In the genomic region with DNA sequence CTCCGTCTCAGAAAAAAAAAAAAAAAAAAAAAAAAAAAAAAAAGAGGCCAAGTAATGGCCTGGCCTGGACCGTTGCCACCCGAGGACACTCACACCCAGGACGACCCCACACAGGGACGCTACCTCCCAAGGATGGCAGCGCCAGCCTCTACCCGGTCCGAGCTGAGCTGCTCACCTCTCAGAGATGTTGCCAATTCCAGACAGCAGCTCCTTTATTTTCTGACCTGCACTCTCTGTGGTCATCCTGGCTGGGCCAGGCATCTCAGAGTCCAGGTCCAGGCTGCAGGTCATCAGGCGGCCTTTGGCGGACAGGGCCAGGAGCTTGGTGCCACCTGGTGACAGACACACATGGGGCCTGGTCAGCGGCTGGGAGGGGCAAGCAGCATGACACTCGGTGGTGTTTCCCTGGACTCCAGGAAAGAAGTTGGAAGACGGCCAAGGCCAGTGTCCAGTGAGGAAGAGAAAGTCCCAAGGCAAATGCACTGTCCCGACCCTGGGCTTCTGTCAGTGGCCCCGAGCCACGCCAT, we compare ENCODE assay signal across 1 cellular context.
TF ChIP-seq lines count a peak whose summit lies in the region.

No MANE protein-coding gene starts in this region.

TF ChIP-seq in HepG2, 621 proteins besides CTCF, POLR2A, EP300 and RAD21:
- TF ChIP-seq NBN (conservative IDR thresholded peaks at IDR 0.05) (no peak), ZNF430 (CRISPR knock-in tag; IDR thresholded peaks at IDR 0.05) (no peak), TGIF2 (CRISPR knock-in tag; IDR thresholded peaks at IDR 0.05) (peak; percentile 44; the same call in 1 of the 2 replicates), ZBTB8A (CRISPR knock-in tag; IDR thresholded peaks at IDR 0.05; ENCODE audit: borderline replicate concordance, low read depth) (no peak), HDAC6 (IDR thresholded peaks at IDR 0.05; ENCODE audit: low read depth, low read length) (no peak), MAFK (conservative IDR thresholded peaks at IDR 0.05 in 1 of 2, IDR thresholded peaks at IDR 0.05 in 1 of 2; ENCODE audit: low read length in 2 of 2) (no peak), ZNF350 (CRISPR knock-in tag; IDR thresholded peaks at IDR 0.05; ENCODE audit: borderline replicate concordance, low read depth) (0 out of 2 replicates have a peak, but pooled peaks have one; percentile 22), MLLT10 (CRISPR knock-in tag; IDR thresholded peaks at IDR 0.05) (no peak), ARNTL (CRISPR knock-in tag; IDR thresholded peaks at IDR 0.05) (no peak), ZFX (CRISPR knock-in tag; IDR thresholded peaks at IDR 0.05; ENCODE audit: low read depth) (0 out of 2 replicates have a peak, but pooled peaks have one; percentile 30), DR1 (CRISPR knock-in tag; IDR thresholded peaks at IDR 0.05) (no peak), ZNF296 (CRISPR knock-in tag; conservative IDR thresholded peaks at IDR 0.05) (0 out of 2 replicates have a peak, but pooled peaks have one; percentile 79), RARA (CRISPR knock-in tag; IDR thresholded peaks at IDR 0.05) (no peak), CHD4 (IDR thresholded peaks at IDR 0.05; ENCODE audit: borderline replicate concordance, low read length) (no peak), SAP130 (CRISPR knock-in tag; IDR thresholded peaks at IDR 0.05; ENCODE audit: low read depth) (peak; percentile 49; the same call in 1 of the 2 replicates), GATAD1 (CRISPR knock-in tag; IDR thresholded peaks at IDR 0.05) (no peak), HNRNPL (IDR thresholded peaks at IDR 0.05; ENCODE audit: low read depth, low read length) (peak; percentile 88), ZBTB38 (CRISPR knock-in tag; IDR thresholded peaks at IDR 0.05) (peak; percentile 84; the same call in 1 of the 2 replicates), RBM22 (optimal IDR thresholded peaks at IDR 0.05; ENCODE audit: low read length) (no peak), EED (CRISPR knock-in tag; IDR thresholded peaks at IDR 0.05) (0 out of 2 replicates have a peak, but pooled peaks have one; percentile 28), ZNF510 (CRISPR knock-in tag; IDR thresholded peaks at IDR 0.05; ENCODE audit: low read depth) (no peak), ZNF557 (CRISPR knock-in tag; IDR thresholded peaks at IDR 0.05) (no peak), HNF4A (CRISPR knock-in tag; IDR thresholded peaks at IDR 0.05) (peak; percentile 36; the same call in 1 of the 2 replicates), MYC (CRISPR knock-in tag; IDR thresholded peaks at IDR 0.05; ENCODE audit: borderline replicate concordance) (0 out of 2 replicates have a peak, but pooled peaks have one; percentile 17), MXI1 (IDR thresholded peaks at IDR 0.05; ENCODE audit: borderline replicate concordance, low read depth, low read length) (peak; percentile 64; the same call in 1 of the 3 replicates), STAG1 (CRISPR knock-in tag; IDR thresholded peaks at IDR 0.05) (peak; percentile 25), HMG20A (CRISPR knock-in tag; IDR thresholded peaks at IDR 0.05; ENCODE audit: borderline replicate concordance) (no peak), ATM (IDR thresholded peaks at IDR 0.05; ENCODE audit: borderline replicate concordance) (no peak), MAX (IDR thresholded peaks at IDR 0.05) (0 out of 2 replicates have a peak, but pooled peaks have one; percentile 22), CREB1 (IDR thresholded peaks at IDR 0.05) (no peak), CREB1 (CRISPR knock-in tag; IDR thresholded peaks at IDR 0.05) (no peak), ZNF326 (CRISPR knock-in tag; IDR thresholded peaks at IDR 0.05; ENCODE audit: borderline replicate concordance) (no peak), ZNF749 (CRISPR knock-in tag; IDR thresholded peaks at IDR 0.05; ENCODE audit: borderline replicate concordance) (no peak)
- TF ChIP-seq, protein P1, sequence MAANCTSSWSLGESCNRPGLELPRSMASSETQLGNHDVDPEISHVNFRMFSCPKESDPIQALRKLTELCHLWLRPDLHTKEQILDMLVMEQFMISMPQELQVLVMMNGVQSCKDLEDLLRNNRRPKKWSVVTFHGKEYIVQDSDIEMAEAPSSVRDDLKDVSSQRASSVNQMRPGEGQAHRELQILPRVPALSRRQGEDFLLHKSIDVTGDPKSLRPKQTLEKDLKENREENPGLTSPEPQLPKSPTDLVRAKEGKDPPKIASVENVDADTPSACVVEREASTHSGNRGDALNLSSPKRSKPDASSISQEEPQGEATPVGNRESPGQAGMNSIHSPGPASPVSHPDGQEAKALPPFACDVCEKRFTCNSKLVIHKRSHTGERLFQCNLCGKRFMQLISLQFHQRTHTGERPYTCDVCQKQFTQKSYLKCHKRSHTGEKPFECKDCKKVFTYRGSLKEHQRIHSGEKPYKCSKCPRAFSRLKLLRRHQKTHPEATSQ (CRISPR knock-in tag; IDR thresholded peaks at IDR 0.05; ENCODE audit: borderline replicate concordance), result no peak
- TF ChIP-seq, protein P2, sequence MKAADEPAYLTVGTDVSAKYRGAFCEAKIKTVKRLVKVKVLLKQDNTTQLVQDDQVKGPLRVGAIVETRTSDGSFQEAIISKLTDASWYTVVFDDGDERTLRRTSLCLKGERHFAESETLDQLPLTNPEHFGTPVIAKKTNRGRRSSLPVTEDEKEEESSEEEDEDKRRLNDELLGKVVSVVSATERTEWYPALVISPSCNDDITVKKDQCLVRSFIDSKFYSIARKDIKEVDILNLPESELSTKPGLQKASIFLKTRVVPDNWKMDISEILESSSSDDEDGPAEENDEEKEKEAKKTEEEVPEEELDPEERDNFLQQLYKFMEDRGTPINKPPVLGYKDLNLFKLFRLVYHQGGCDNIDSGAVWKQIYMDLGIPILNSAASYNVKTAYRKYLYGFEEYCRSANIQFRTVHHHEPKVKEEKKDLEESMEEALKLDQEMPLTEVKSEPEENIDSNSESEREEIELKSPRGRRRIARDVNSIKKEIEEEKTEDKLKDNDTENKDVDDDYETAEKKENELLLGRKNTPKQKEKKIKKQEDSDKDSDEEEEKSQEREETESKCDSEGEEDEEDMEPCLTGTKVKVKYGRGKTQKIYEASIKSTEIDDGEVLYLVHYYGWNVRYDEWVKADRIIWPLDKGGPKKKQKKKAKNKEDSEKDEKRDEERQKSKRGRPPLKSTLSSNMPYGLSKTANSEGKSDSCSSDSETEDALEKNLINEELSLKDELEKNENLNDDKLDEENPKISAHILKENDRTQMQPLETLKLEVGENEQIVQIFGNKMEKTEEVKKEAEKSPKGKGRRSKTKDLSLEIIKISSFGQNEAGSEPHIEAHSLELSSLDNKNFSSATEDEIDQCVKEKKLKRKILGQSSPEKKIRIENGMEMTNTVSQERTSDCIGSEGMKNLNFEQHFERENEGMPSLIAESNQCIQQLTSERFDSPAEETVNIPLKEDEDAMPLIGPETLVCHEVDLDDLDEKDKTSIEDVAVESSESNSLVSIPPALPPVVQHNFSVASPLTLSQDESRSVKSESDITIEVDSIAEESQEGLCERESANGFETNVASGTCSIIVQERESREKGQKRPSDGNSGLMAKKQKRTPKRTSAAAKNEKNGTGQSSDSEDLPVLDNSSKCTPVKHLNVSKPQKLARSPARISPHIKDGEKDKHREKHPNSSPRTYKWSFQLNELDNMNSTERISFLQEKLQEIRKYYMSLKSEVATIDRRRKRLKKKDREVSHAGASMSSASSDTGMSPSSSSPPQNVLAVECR (CRISPR knock-in tag; IDR thresholded peaks at IDR 0.05; ENCODE audit: borderline replicate concordance), result peak; percentile 20; the same call in 1 of the 2 replicates
- TF ChIP-seq, protein P3, sequence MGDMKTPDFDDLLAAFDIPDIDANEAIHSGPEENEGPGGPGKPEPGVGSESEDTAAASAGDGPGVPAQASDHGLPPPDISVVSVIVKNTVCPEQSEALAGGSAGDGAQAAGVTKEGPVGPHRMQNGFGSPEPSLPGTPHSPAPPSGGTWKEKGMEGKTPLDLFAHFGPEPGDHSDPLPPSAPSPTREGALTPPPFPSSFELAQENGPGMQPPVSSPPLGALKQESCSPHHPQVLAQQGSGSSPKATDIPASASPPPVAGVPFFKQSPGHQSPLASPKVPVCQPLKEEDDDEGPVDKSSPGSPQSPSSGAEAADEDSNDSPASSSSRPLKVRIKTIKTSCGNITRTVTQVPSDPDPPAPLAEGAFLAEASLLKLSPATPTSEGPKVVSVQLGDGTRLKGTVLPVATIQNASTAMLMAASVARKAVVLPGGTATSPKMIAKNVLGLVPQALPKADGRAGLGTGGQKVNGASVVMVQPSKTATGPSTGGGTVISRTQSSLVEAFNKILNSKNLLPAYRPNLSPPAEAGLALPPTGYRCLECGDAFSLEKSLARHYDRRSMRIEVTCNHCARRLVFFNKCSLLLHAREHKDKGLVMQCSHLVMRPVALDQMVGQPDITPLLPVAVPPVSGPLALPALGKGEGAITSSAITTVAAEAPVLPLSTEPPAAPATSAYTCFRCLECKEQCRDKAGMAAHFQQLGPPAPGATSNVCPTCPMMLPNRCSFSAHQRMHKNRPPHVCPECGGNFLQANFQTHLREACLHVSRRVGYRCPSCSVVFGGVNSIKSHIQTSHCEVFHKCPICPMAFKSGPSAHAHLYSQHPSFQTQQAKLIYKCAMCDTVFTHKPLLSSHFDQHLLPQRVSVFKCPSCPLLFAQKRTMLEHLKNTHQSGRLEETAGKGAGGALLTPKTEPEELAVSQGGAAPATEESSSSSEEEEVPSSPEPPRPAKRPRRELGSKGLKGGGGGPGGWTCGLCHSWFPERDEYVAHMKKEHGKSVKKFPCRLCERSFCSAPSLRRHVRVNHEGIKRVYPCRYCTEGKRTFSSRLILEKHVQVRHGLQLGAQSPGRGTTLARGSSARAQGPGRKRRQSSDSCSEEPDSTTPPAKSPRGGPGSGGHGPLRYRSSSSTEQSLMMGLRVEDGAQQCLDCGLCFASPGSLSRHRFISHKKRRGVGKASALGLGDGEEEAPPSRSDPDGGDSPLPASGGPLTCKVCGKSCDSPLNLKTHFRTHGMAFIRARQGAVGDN (CRISPR knock-in tag; IDR thresholded peaks at IDR 0.05), result peak; percentile 62
- TF ChIP-seq, protein P4, sequence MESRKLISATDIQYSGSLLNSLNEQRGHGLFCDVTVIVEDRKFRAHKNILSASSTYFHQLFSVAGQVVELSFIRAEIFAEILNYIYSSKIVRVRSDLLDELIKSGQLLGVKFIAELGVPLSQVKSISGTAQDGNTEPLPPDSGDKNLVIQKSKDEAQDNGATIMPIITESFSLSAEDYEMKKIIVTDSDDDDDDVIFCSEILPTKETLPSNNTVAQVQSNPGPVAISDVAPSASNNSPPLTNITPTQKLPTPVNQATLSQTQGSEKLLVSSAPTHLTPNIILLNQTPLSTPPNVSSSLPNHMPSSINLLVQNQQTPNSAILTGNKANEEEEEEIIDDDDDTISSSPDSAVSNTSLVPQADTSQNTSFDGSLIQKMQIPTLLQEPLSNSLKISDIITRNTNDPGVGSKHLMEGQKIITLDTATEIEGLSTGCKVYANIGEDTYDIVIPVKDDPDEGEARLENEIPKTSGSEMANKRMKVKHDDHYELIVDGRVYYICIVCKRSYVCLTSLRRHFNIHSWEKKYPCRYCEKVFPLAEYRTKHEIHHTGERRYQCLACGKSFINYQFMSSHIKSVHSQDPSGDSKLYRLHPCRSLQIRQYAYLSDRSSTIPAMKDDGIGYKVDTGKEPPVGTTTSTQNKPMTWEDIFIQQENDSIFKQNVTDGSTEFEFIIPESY (CRISPR knock-in tag; IDR thresholded peaks at IDR 0.05), result peak; percentile 100
- TF ChIP-seq, protein P5, sequence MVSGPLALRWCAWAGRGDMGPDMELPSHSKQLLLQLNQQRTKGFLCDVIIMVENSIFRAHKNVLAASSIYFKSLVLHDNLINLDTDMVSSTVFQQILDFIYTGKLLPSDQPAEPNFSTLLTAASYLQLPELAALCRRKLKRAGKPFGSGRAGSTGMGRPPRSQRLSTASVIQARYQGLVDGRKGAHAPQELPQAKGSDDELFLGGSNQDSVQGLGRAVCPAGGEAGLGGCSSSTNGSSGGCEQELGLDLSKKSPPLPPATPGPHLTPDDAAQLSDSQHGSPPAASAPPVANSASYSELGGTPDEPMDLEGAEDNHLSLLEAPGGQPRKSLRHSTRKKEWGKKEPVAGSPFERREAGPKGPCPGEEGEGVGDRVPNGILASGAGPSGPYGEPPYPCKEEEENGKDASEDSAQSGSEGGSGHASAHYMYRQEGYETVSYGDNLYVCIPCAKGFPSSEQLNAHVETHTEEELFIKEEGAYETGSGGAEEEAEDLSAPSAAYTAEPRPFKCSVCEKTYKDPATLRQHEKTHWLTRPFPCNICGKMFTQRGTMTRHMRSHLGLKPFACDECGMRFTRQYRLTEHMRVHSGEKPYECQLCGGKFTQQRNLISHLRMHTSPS (CRISPR knock-in tag; IDR thresholded peaks at IDR 0.05; ENCODE audit: low read depth), result peak; percentile 68; the same call in 1 of the 2 replicates
